Comparison of ENCODE assay signal across 19 cellular contexts in the genomic region with DNA sequence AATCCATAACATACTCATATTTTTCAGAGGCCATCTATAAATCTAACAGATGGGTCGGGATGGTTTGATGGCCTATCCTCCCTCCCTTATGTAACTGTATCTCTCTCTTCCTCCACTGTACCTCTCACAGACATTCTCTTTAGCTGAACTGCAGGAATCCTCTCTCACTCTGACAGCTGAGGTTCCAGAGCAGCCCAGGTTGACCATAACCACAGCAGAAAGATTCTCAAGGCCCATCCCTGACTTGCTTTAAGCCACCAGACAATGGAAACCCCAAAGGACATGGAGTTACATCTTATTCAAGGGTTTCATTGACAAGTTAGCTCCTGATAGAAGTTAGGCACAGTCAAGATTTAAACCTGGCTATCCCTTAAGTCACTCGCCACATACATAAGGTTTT.
DNase-seq lines count a peak whose midpoint lies in the region; ATAC-seq and TF ChIP-seq lines count a peak whose summit lies in the region.
"Had no signal": no experiment of that assay in that cellular context is flagged by ENCODE, and none has a peak within 500 bp of the region (broad histone marks: within the 10 kb centered on the region; RNA-seq: fewer than 3 reads in every experiment).

No MANE protein-coding gene starts in this region.

- H3K9me2 ChIP-seq in OCI-LY7 (ENCODE audit: insufficient read depth, low read length), result no peaks in the 10 kb centered on the region

- TF ChIP-seq CTCF in CD8-positive, alpha-beta T cell (IDR thresholded peaks at IDR 0.05), result no peak
- TF ChIP-seq CTCF in HFFc6 (IDR thresholded peaks at IDR 0.05) (no peak), natural killer cell (IDR thresholded peaks at IDR 0.05) (no peak), OCI-LY7 (conservative IDR thresholded peaks at IDR 0.05; ENCODE audit: low read length) (no peak)

- CTCF ChIA-PET in CD8-positive, alpha-beta T cell (lab: Charles Lee), result interaction anchor here (1.1 to 1.7 kb wide), 3 partner anchors 30 to 140 kb away, joined by 3 to 5 read pairs (median 4); no protein-coding TSS in a partner anchor
- CTCF ChIA-PET in OCI-LY7 (lab: Charles Lee; ENCODE audit: unreplicated experiment), result no interaction called here

- peaks cover 37% of the 10 kb centered on the region for H3K36me3 ChIP-seq in CD8-positive, alpha-beta T cell (ENCODE audit: insufficient read depth, low read length)
- peaks cover 92% of the 10 kb centered on the region for H3K36me3 ChIP-seq in OCI-LY7 (ENCODE audit: insufficient read depth, low read length)

- H3K9me3 Mint-ChIP-seq in CD8-positive, alpha-beta T cell, result no peaks in the 10 kb centered on the region
- H3K9me3 Mint-ChIP-seq in HFFc6 (no peaks in the 10 kb centered on the region), natural killer cell (no peaks in the 10 kb centered on the region)
- no peaks in the 10 kb centered on the region for H3K9me3 Mint-ChIP-seq in activated naive CD8-positive, alpha-beta T cell treated with anti-CD3 and anti-CD28 coated beads, Interleukin-2, amount 50 U/mL, for 24 hours
- H3K9me3 Mint-ChIP-seq: activated CD4-positive, alpha-beta T cell treated with anti-CD3 and anti-CD28 coated beads, Interleukin-2, amount 10 ng/mL, durations not matched to agents 7 days and 5 days; activated T-helper 1 cell treated with anti-CD3 and anti-CD28 coated beads, Interleukin-12 subunit alpha, Interleukin-12 subunit beta, Interleukin-2, Interleukin-4 antibody, amounts not matched to agents 30 ng/mL and 10 ng/mL and 1 ng/mL, durations not matched to agents 14 hours and 24 hours and 36 hours had no signal

- H3K4me1 ChIP-seq in CD8-positive, alpha-beta T cell (ENCODE audit: insufficient read depth, low read length), result no peaks in the 10 kb centered on the region
- peaks cover 6% of the 10 kb centered on the region for H3K4me1 ChIP-seq in OCI-LY7 (ENCODE audit: insufficient read depth, low read length, poor library complexity, severe bottlenecking)
- H3K4me1 ChIP-seq: ascending aorta, psoas muscle had no signal

- no peaks in the 10 kb centered on the region for H3K27me3 Mint-ChIP-seq in CD8-positive, alpha-beta T cell (ENCODE audit: low read depth)
- H3K27me3 Mint-ChIP-seq in HFFc6 (ENCODE audit: insufficient read depth) (no peaks in the 10 kb centered on the region), natural killer cell (ENCODE audit: low read depth in 2 of 2) (no peaks in the 10 kb centered on the region)
- no peaks in the 10 kb centered on the region for H3K27me3 Mint-ChIP-seq in activated naive CD8-positive, alpha-beta T cell treated with anti-CD3 and anti-CD28 coated beads, Interleukin-2, amount 50 U/mL, for 24 hours
- H3K27me3 Mint-ChIP-seq: activated CD4-positive, alpha-beta T cell treated with anti-CD3 and anti-CD28 coated beads, Interleukin-2, amount 10 ng/mL, durations not matched to agents 7 days and 5 days had no signal

- no peak overlapping the region for H3K27ac ChIP-seq in CD8-positive, alpha-beta T cell (ENCODE audit: low read depth, low read length)
- H3K27ac ChIP-seq in OCI-LY7 (ENCODE audit: low read depth, low read length, poor library complexity, severe bottlenecking), result no peak overlapping the region
- H3K27ac ChIP-seq: ascending aorta, coronary artery, psoas muscle, SJSA1, thyroid gland had no signal

- intact Hi-C loops in CD8-positive, alpha-beta T cell (cut with DNase I, micrococcal nuclease), result no loop called here
- intact Hi-C loops in natural killer cell (cut with micrococcal nuclease), result no loop called here
- intact Hi-C loops in OCI-LY7 (cut with micrococcal nuclease; ENCODE audit: unreplicated experiment), result no loop called here

- H3K9me3 ChIP-seq in CD8-positive, alpha-beta T cell (ENCODE audit: low read length), result no peaks in the 10 kb centered on the region
- no peaks in the 10 kb centered on the region for H3K9me3 ChIP-seq in OCI-LY7 (ENCODE audit: low read length)
- H3K9me3 ChIP-seq: ascending aorta, psoas muscle, SJSA1, thyroid gland had no signal

- no peaks in the 10 kb centered on the region for H4K20me1 ChIP-seq in OCI-LY7 (ENCODE audit: insufficient read depth, low read length)

- H3K4me3 ChIP-seq in CD8-positive, alpha-beta T cell (ENCODE audit: low read depth, low read length), result no peak overlapping the region
- H3K4me3 ChIP-seq in OCI-LY7 (ENCODE audit: low read depth, low read length, poor library complexity, severe bottlenecking), result no peak overlapping the region
- H3K4me3 ChIP-seq: ascending aorta, coronary artery, psoas muscle, SJSA1, thyroid gland had no signal

- peak overlapping the region; percentile 79 for H3K27ac Mint-ChIP-seq in CD8-positive, alpha-beta T cell
- peak overlapping the region; percentile 14; the same call in 1 of the 2 replicates for H3K27ac Mint-ChIP-seq in HFFc6
- peak overlapping the region; percentile 30 for H3K27ac Mint-ChIP-seq in activated naive CD8-positive, alpha-beta T cell treated with anti-CD3 and anti-CD28 coated beads, Interleukin-2, amount 50 U/mL, for 24 hours
- peak overlapping the region; percentile 1 to 56 for H3K27ac Mint-ChIP-seq in natural killer cell
- H3K27ac Mint-ChIP-seq: activated CD4-positive, alpha-beta T cell treated with anti-CD3 and anti-CD28 coated beads, Interleukin-2, amount 10 ng/mL, durations not matched to agents 7 days and 5 days; activated T-helper 1 cell treated with anti-CD3 and anti-CD28 coated beads, Interleukin-12 subunit alpha, Interleukin-12 subunit beta, Interleukin-2, Interleukin-4 antibody, amounts not matched to agents 30 ng/mL and 10 ng/mL and 1 ng/mL, durations not matched to agents 14 hours and 24 hours and 36 hours had no signal

- ATAC-seq in CD8-positive, alpha-beta T cell, result no peak
- ATAC-seq in activated naive CD8-positive, alpha-beta T cell treated with anti-CD3 and anti-CD28 coated beads, Interleukin-2, amount 50 U/mL, for 24 hours, result no peak
- ATAC-seq in natural killer cell, result no peak
- ATAC-seq: left ventricle myocardium superior had no signal

- H3K4me1 Mint-ChIP-seq in CD8-positive, alpha-beta T cell (ENCODE audit: low read depth), result peaks cover 3% of the 10 kb centered on the region
- peaks cover 7% of the 10 kb centered on the region; the same call in 1 of the 2 replicates for H3K4me1 Mint-ChIP-seq in HFFc6 (ENCODE audit: low read depth)
- no peaks in the 10 kb centered on the region for H3K4me1 Mint-ChIP-seq in activated naive CD8-positive, alpha-beta T cell treated with anti-CD3 and anti-CD28 coated beads, Interleukin-2, amount 50 U/mL, for 24 hours
- H3K4me1 Mint-ChIP-seq in natural killer cell, result peaks cover 10 to 12% of the 10 kb centered on the region in 2 donors
- H3K4me1 Mint-ChIP-seq: activated CD4-positive, alpha-beta T cell treated with anti-CD3 and anti-CD28 coated beads, Interleukin-2, amount 10 ng/mL, durations not matched to agents 7 days and 5 days had no signal

- POLR2A ChIA-PET in CD8-positive, alpha-beta T cell (lab: Charles Lee), result no interaction called here
- POLR2A ChIA-PET in OCI-LY7 (lab: Charles Lee), result no interaction called here

- H3K4me3 Mint-ChIP-seq in CD8-positive, alpha-beta T cell, result no peak overlapping the region
- H3K4me3 Mint-ChIP-seq in HFFc6, result no peak overlapping the region
- no peak overlapping the region for H3K4me3 Mint-ChIP-seq in activated naive CD8-positive, alpha-beta T cell treated with anti-CD3 and anti-CD28 coated beads, Interleukin-2, amount 50 U/mL, for 24 hours
- H3K4me3 Mint-ChIP-seq in natural killer cell, result no peak overlapping the region
- H3K4me3 Mint-ChIP-seq: activated CD4-positive, alpha-beta T cell treated with anti-CD3 and anti-CD28 coated beads, Interleukin-2, amount 10 ng/mL, durations not matched to agents 7 days and 5 days; activated T-helper 1 cell treated with anti-CD3 and anti-CD28 coated beads, Interleukin-12 subunit alpha, Interleukin-12 subunit beta, Interleukin-2, Interleukin-4 antibody, amounts not matched to agents 30 ng/mL and 10 ng/mL and 1 ng/mL, durations not matched to agents 14 hours and 24 hours and 36 hours had no signal

- H3K79me2 ChIP-seq in OCI-LY7 (ENCODE audit: insufficient read depth, low read depth, low read length), result peaks cover 6% of the 10 kb centered on the region; the same call in 1 of the 2 replicates

- H3K27me3 ChIP-seq in CD8-positive, alpha-beta T cell (ENCODE audit: insufficient read depth, low read length), result no peaks in the 10 kb centered on the region
- H3K27me3 ChIP-seq: ascending aorta, SJSA1, thyroid gland had no signal

- peaks cover 76% of the 10 kb centered on the region for H3K36me3 Mint-ChIP-seq in CD8-positive, alpha-beta T cell
- H3K36me3 Mint-ChIP-seq in HFFc6 (ENCODE audit: low read depth) (peaks cover 33% of the 10 kb centered on the region; the same call in 1 of the 2 replicates), natural killer cell (peaks cover 8% of the 10 kb centered on the region)
- peaks cover 39% of the 10 kb centered on the region for H3K36me3 Mint-ChIP-seq in activated naive CD8-positive, alpha-beta T cell treated with anti-CD3 and anti-CD28 coated beads, Interleukin-2, amount 50 U/mL, for 24 hours (ENCODE audit: low read depth)

- DNase-seq in CD8-positive, alpha-beta T cell, result no peak
- DNase-seq in HFFc6 (no peak), natural killer cell (no peak), OCI-LY7 (ENCODE audit: low spot score) (no peak), COR-L47 (lab: John Stamatoyannopoulos, UW) (no peak), ecto neural progenitor cell (ENCODE audit: low spot score) (no peak)
- no peak for DNase-seq in activated naive CD8-positive, alpha-beta T cell treated with anti-CD3 and anti-CD28 coated beads, Interleukin-2, amount 50 U/mL, for 24 hours
- DNase-seq: activated CD4-positive, alpha-beta T cell treated with anti-CD3 and anti-CD28 coated beads, Interleukin-2, amount 10 ng/mL, durations not matched to agents 7 days and 5 days; erythroblast; left ventricle myocardium superior; NCI-H2029 treated with DMSO at 0.1 percent for 48 hours; NCI-H524; psoas muscle; T-helper 9 cell; thyroid gland had no signal

- H2AFZ ChIP-seq in OCI-LY7 (ENCODE audit: low read length), result no peak overlapping the region

- no TSS peak for BruUV-seq in OCI-LY7 (replicated peaks; lab: Mats Ljungman, UMichigan)

- no peak overlapping the region for H3K4me2 ChIP-seq in OCI-LY7 (ENCODE audit: low read length)

Comparison
In these comparisons a context has a peak if more than half of its experiments do, and no peak if none do; other contexts are left out.
1. H3K27ac Mint-ChIP-seq: peak in every context shown above with its lines; median percentile 79 in CD8-positive, alpha-beta T cell; 30 in activated naive CD8-positive, alpha-beta T cell treated with anti-CD3 and anti-CD28 coated beads, Interleukin-2, amount 50 U/mL, for 24 hours; 28 in natural killer cell; 14 in HFFc6.